27 cellular contexts compared by ENCODE assay signal in genomic region chr7:122140918-122141317, GRCh38. TPM values are rescaled to one million over a fixed set of nuclear protein-coding genes. Genes with fewer than 3 reads are reported as not detected.
A peak's percentile ranks its signal among the peaks of the same experiment; 100 is the strongest.
DNase-seq lines count a peak whose midpoint lies in the region; ATAC-seq and TF ChIP-seq lines count a peak whose summit lies in the region.
"Had no signal": no experiment of that assay in that cellular context is flagged by ENCODE, and none has a peak within 500 bp of the region (broad histone marks: within the 10 kb centered on the region; RNA-seq: fewer than 3 reads in every experiment).

No MANE protein-coding gene starts in this region.

- no peak for TF ChIP-seq RAD21 in IMR-90 (IDR thresholded peaks at IDR 0.05; ENCODE audit: low read length)

- H3K36me3 ChIP-seq in IMR-90 (ENCODE audit: control insufficient read depth, insufficient read depth, low read length) (no peaks in the 10 kb centered on the region), prostate gland (no peaks in the 10 kb centered on the region)
- H3K36me3 ChIP-seq: BE2C, gastroesophageal sphincter, left lung, thoracic aorta had no signal

- H3K27me3 ChIP-seq in IMR-90 (ENCODE audit: control insufficient read depth, insufficient read depth, low read length) = no peaks in the 10 kb centered on the region
- H3K27me3 ChIP-seq in prostate gland (replicated peaks; ENCODE audit: insufficient read depth) = no peaks in the 10 kb centered on the region
- H3K27me3 ChIP-seq: gastroesophageal sphincter had no signal

- no CpG with 5 or more reads among the region's 1 CpG for WGBS in IMR-90 (ENCODE audit: extremely low coverage in 2 of 2, insufficient read length in 1 of 2), 2 experiments
- 95% methylated on average over 1 of the region's 1 CpG for WGBS in prostate gland

- DNase-seq in ELR (ENCODE audit: low read depth) (peak; percentile 19), IMR-90 (no peak), epithelial cell of prostate (ENCODE audit: low read depth, low spot score) (no peak), retinal pigment epithelial cell (ENCODE audit: low read depth) (peak; percentile 64), GM10266 (ENCODE audit: extremely low spot score) (no peak), prostate gland (ENCODE audit: low spot score) (no peak), omental fat pad (ENCODE audit: low spot score) (no peak)
- DNase-seq: activated CD4-positive, alpha-beta T cell treated with anti-CD3 and anti-CD28 coated beads, Interleukin-2, amount 10 ng/mL, durations not matched to agents 7 days and 5 days; activated effector memory CD4-positive, alpha-beta T cell treated with Interleukin-2 at 50 U/mL for 16 hours; activated naive CD8-positive, alpha-beta T cell treated with anti-CD3 and anti-CD28 coated beads for 36 hours; activated T-cell treated with anti-CD3 and anti-CD28 coated beads, Interleukin-2, amount 50 U/mL, for 1 hour; aorta; BE2C; CD8-positive, alpha-beta T cell; Karpas-422; left lung; NCI-H1417; NCI-H345; right cardiac atrium; SIG-M5; stimulated activated CD4-positive, alpha-beta T cell treated with anti-CD3 and anti-CD28 coated beads, Interleukin-12 subunit alpha, Interleukin-12 subunit beta, amount 100 ng/mL, for 4 hours; stimulated activated CD4-positive, alpha-beta T cell treated with anti-CD3 and anti-CD28 coated beads, Interleukin-2, amount 100 ng/mL, for 48 hours; stimulated activated naive CD8-positive, alpha-beta T cell treated with anti-CD3 and anti-CD28 coated beads, Interleukin-15, amount 100 ng/mL, for 72 hours; T1000 had no signal

- CTCF ChIA-PET in IMR-90 (lab: Yijun Ruan, JAX) = no interaction called here

- ATAC-seq in IMR-90 (ENCODE audit: low read depth) (no peak), omental fat pad (ENCODE audit: low FRiP score) (no peak)
- ATAC-seq: CD8-positive, alpha-beta T cell; gastroesophageal sphincter; HepG2; left lung; right cardiac atrium; stimulated activated naive CD8-positive, alpha-beta T cell treated with anti-CD3 and anti-CD28 coated beads, Interleukin-15, amount 100 ng/mL, for 72 hours had no signal

- no peak overlapping the region for H3K4me2 ChIP-seq in IMR-90 (ENCODE audit: low read depth, low read length)

- H3K9me1 ChIP-seq in IMR-90 (ENCODE audit: insufficient read depth, low read length) = no peaks in the 10 kb centered on the region

- H2AK5ac ChIP-seq in IMR-90 (ENCODE audit: low read depth, low read length) = no peak overlapping the region

- intact Hi-C loops in IMR-90 (cut with micrococcal nuclease) = no loop called here
- intact Hi-C loops in prostate gland (cut with DNase I) = no loop called here

- H3K9ac ChIP-seq in IMR-90 (ENCODE audit: low read depth, low read length) = no peak overlapping the region

- H3K4me3 ChIP-seq in IMR-90 (ENCODE audit: insufficient read depth, low read depth, low read length) = no peak overlapping the region
- H3K4me3 ChIP-seq in retinal pigment epithelial cell (ENCODE audit: low read length) = no peak overlapping the region
- H3K4me3 ChIP-seq in prostate gland = no peak overlapping the region
- H3K4me3 ChIP-seq: gastroesophageal sphincter, left lung, thoracic aorta had no signal

- no peak overlapping the region for H2BK5ac ChIP-seq in IMR-90 (ENCODE audit: low read depth, low read length, poor library complexity, severe bottlenecking)

- TF ChIP-seq CTCF in IMR-90 (conservative IDR thresholded peaks at IDR 0.05; ENCODE audit: low read depth, low read length) (no peak), retinal pigment epithelial cell (conservative IDR thresholded peaks at IDR 0.05; ENCODE audit: low read depth, low read length) (no peak), GM10266 (IDR thresholded peaks at IDR 0.05; ENCODE audit: control insufficient read depth, insufficient read depth, low read depth, missing control alignments) (no peak), prostate gland (IDR thresholded peaks at IDR 0.05) (no peak), omental fat pad (IDR thresholded peaks at IDR 0.05) (no peak)

- H3K9me3 ChIP-seq in IMR-90 (ENCODE audit: control insufficient read depth, insufficient read depth, low read length) = no peaks in the 10 kb centered on the region
- no peaks in the 10 kb centered on the region for H3K9me3 ChIP-seq in prostate gland
- H3K9me3 ChIP-seq: BE2C, gastroesophageal sphincter, left lung, thoracic aorta had no signal

- POLR2A ChIA-PET in IMR-90 (lab: Charles Lee; ENCODE audit: unreplicated experiment) = no interaction called here

- no peak overlapping the region for H3K18ac ChIP-seq in IMR-90 (ENCODE audit: low read depth, low read length)

- TSS peak; percentile 28 for BruUV-seq in IMR-90 (replicated peaks; lab: Mats Ljungman, UMichigan)

- H2AK9ac ChIP-seq in IMR-90 (replicated peaks; ENCODE audit: low read depth, low read length, poor library complexity) = no peak overlapping the region

- dilution Hi-C loops in IMR-90 (cut with HindIII; ENCODE audit: low sequenced_read_pairs, unreplicated experiment) = no loop called here

- no peak overlapping the region for H4K91ac ChIP-seq in IMR-90 (ENCODE audit: insufficient read depth, low read depth, low read length)

- H3K56ac ChIP-seq in IMR-90 (ENCODE audit: extremely low read depth, insufficient read depth, low read length) = no peak overlapping the region

- H3K23ac ChIP-seq in IMR-90 (ENCODE audit: low read depth, low read length) = peak overlapping the region; percentile 60; the same call in 1 of the 2 replicates

- no peak overlapping the region for H2AFZ ChIP-seq in IMR-90 (replicated peaks; ENCODE audit: low read length, poor library complexity)

- no peak overlapping the region for H3K14ac ChIP-seq in IMR-90 (replicated peaks; ENCODE audit: low read depth, low read length)

- H4K5ac ChIP-seq in IMR-90 (ENCODE audit: low read depth, low read length) = no peak overlapping the region

- no peak overlapping the region for H3K4ac ChIP-seq in IMR-90 (ENCODE audit: low read depth, low read length)

- H2BK15ac ChIP-seq in IMR-90 (ENCODE audit: low read depth, low read length) = no peak overlapping the region

- TF ChIP-seq POLR2A in IMR-90 (IDR thresholded peaks at IDR 0.05; ENCODE audit: low read depth, low read length) = no peak
- TF ChIP-seq POLR2A in prostate gland (IDR thresholded peaks at IDR 0.05) = no peak

- H3K4me1 ChIP-seq in IMR-90 (ENCODE audit: control insufficient read depth, insufficient read depth, low read length) (peaks cover 6% of the 10 kb centered on the region), prostate gland (replicated peaks) (no peaks in the 10 kb centered on the region)
- H3K4me1 ChIP-seq: BE2C had no signal

- no peaks in the 10 kb centered on the region; the same call in 1 of the 2 replicates for H4K20me1 ChIP-seq in IMR-90 (ENCODE audit: insufficient read depth, low read length)

- no peak overlapping the region for H2BK120ac ChIP-seq in IMR-90 (ENCODE audit: low read depth, low read length)

- in situ Hi-C loops in IMR-90 (cut with MboI; ENCODE audit: low sequenced_read_pairs) = no loop called here

- peaks cover 5 to 36% of the 10 kb centered on the region in 2 experiments for H3K79me1 ChIP-seq in IMR-90 (ENCODE audit: low read depth in 1 of 2, low read length in 2 of 2)

- H4K8ac ChIP-seq in IMR-90 (ENCODE audit: low read depth in 2 of 2, low read length in 2 of 2) = no peak overlapping the region

- H3K27ac ChIP-seq in IMR-90 (ENCODE audit: insufficient read depth, low read length) (no peak overlapping the region), epithelial cell of prostate (peak overlapping the region; percentile 27), prostate gland (no peak overlapping the region)
- H3K27ac ChIP-seq: gastroesophageal sphincter, left lung, thoracic aorta had no signal

- H2BK20ac ChIP-seq in IMR-90 (ENCODE audit: low read depth, low read length) = no peak overlapping the region

TF ChIP-seq in IMR-90, 13 proteins besides CTCF, POLR2A, EP300 and RAD21:
- TF ChIP-seq MXI1 (IDR thresholded peaks at IDR 0.05; ENCODE audit: borderline replicate concordance, low read depth, low read length) (no peak), RFX5 (IDR thresholded peaks at IDR 0.05; ENCODE audit: low read depth, low read length) (no peak), NFE2L2 (IDR thresholded peaks at IDR 0.05; ENCODE audit: low read depth, low read length) (no peak), RCOR1 (IDR thresholded peaks at IDR 0.05; ENCODE audit: insufficient replicate concordance, low read length) (no peak)
- TF ChIP-seq, protein P1, sequence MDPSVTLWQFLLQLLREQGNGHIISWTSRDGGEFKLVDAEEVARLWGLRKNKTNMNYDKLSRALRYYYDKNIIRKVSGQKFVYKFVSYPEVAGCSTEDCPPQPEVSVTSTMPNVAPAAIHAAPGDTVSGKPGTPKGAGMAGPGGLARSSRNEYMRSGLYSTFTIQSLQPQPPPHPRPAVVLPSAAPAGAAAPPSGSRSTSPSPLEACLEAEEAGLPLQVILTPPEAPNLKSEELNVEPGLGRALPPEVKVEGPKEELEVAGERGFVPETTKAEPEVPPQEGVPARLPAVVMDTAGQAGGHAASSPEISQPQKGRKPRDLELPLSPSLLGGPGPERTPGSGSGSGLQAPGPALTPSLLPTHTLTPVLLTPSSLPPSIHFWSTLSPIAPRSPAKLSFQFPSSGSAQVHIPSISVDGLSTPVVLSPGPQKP (IDR thresholded peaks at IDR 0.05; ENCODE audit: borderline replicate concordance, low read depth, low read length) = no peak

RNA-seq across cellular contexts. Expression of gene AASS, which starts 3.1 kb away (rescaled TPM):
- total RNA-seq in IMR-90 (2012; rRNA removed) (12.9 and 15.0 TPM in 2 replicates), prostate gland (10 to 100 TPM; 21.6 to 24.1 TPM), omental fat pad (10 to 100 TPM; 50.7 to 92.7 (median 68.1) TPM)
- polyA plus RNA-seq in IMR-90 (2012; rRNA removed) = 4.7 and 6.1 TPM in 2 replicates
- 0.52 and 0.96 TPM in 2 replicates for polyA plus RNA-seq in IMR-90 (2012; cell fraction: cytosol; rRNA removed)
- 2.8 and 22.2 TPM in 2 replicates for polyA plus RNA-seq in IMR-90 (2012; cell fraction: nucleus; rRNA removed; ENCODE audit: low replicate concordance)

Comparison
In these comparisons a context has a peak if more than half of its experiments do, and no peak if none do; other contexts are left out.
1. DNase-seq: peak in ELR (single experiment) and retinal pigment epithelial cell (single experiment); none in IMR-90 (single experiment), epithelial cell of prostate (single experiment), GM10266 (single experiment), prostate gland (single experiment) and omental fat pad (single experiment).